19 cellular contexts compared by ENCODE assay signal in genomic region chr2:239600650-239601049, GRCh38.
DNase-seq lines count a peak whose midpoint lies in the region; ATAC-seq, FAIRE-seq and TF ChIP-seq lines count a peak whose summit lies in the region.
"Had no signal": no experiment of that assay in that cellular context is flagged by ENCODE, and none has a peak within 500 bp of the region (broad histone marks: within the 10 kb centered on the region; RNA-seq: fewer than 3 reads in every experiment).

No MANE protein-coding gene starts in this region.

- 72% methylated on average over 5 of the region's 5 CpGs for WGBS in right cardiac atrium

- H3K36me3 ChIP-seq in RWPE2 (ENCODE audit: low read depth) = no peaks in the 10 kb centered on the region
- no peaks in the 10 kb centered on the region for H3K36me3 ChIP-seq in kidney (ENCODE audit: control insufficient read depth in 1 of 2, insufficient read depth in 2 of 2, low read length in 2 of 2)
- H3K36me3 ChIP-seq in MG63 = no peaks in the 10 kb centered on the region
- H3K36me3 ChIP-seq: BE2C had no signal

- peaks cover 2% of the 10 kb centered on the region for H3K27me3 ChIP-seq in RWPE2 (ENCODE audit: insufficient read depth, poor library complexity, severe bottlenecking)
- no peaks in the 10 kb centered on the region for H3K27me3 ChIP-seq in MG63
- no peaks in the 10 kb centered on the region for H3K27me3 ChIP-seq in right cardiac atrium (ENCODE audit: control insufficient read depth, insufficient read depth)
- H3K27me3 ChIP-seq: BE2C had no signal

- FAIRE-seq in kidney (lab: Jason Lieb, UNC) = no peak
- FAIRE-seq: HepG2 had no signal

- no peaks in the 10 kb centered on the region for H3K36me3 Mint-ChIP-seq in type B pancreatic cell
- H3K36me3 Mint-ChIP-seq: CD8-positive, alpha-beta memory T cell had no signal

- intact Hi-C loops in kidney (cut with DNase I) = no loop called here
- intact Hi-C loops in right cardiac atrium (cut with DNase I) = no loop called here

- H3K9me3 Mint-ChIP-seq in type B pancreatic cell = no peaks in the 10 kb centered on the region
- H3K9me3 Mint-ChIP-seq: CD8-positive, alpha-beta memory T cell had no signal

- no peak overlapping the region for H3K9ac ChIP-seq in kidney (ENCODE audit: low read length in 2 of 2)
- H3K9ac ChIP-seq: KMS-11 had no signal

- no peak overlapping the region for H3K4me3 Mint-ChIP-seq in type B pancreatic cell
- H3K4me3 Mint-ChIP-seq: CD8-positive, alpha-beta memory T cell; GM23338 had no signal

- TF ChIP-seq CTCF in RWPE2 (IDR thresholded peaks at IDR 0.05; ENCODE audit: poor library complexity, severe bottlenecking) (no peak), kidney (IDR thresholded peaks at IDR 0.05; ENCODE audit: borderline replicate concordance, extremely low read depth, insufficient read depth) (no peak), type B pancreatic cell (conservative IDR thresholded peaks at IDR 0.05) (no peak)

- peak; percentile 0 for DNase-seq in stimulated activated CD4-positive, alpha-beta T cell treated with anti-CD3 and anti-CD28 coated beads, Interleukin-15, amount 100 ng/mL, for 24 hours
- no peak for DNase-seq in stimulated activated CD4-positive, alpha-beta T cell treated with anti-CD3 and anti-CD28 coated beads, Interleukin-4, amount 100 ng/mL, for 24 hours
- DNase-seq in RWPE2 (ENCODE audit: low spot score) = peak; percentile 28
- DNase-seq in kidney = peak; percentile 28
- DNase-seq in type B pancreatic cell (ENCODE audit: extremely low spot score, unreplicated experiment) = peak; percentile 53
- no peak for DNase-seq in MG63
- DNase-seq in activated CD4-positive, alpha-beta T cell treated with anti-CD3 and anti-CD28 coated beads, Interleukin-2, amount 50 U/mL, for 1 hour = no peak
- DNase-seq in right cardiac atrium = no peak
- DNase-seq: BE2C; CD8-positive, alpha-beta memory T cell; DMS 273 treated with DMSO at 0.1 percent for 48 hours; NCI-H1930; NCI-H2171 treated with DMSO at 0.1 percent for 48 hours; NCI-H774; SIG-M5 had no signal

- no peak overlapping the region for H3K4me3 ChIP-seq in RWPE2 (ENCODE audit: severe bottlenecking)
- H3K4me3 ChIP-seq in kidney (ENCODE audit: low read length in 2 of 2) = no peak overlapping the region
- H3K4me3 ChIP-seq in MG63 = no peak overlapping the region
- no peak overlapping the region for H3K4me3 ChIP-seq in right cardiac atrium (ENCODE audit: low read length)
- H3K4me3 ChIP-seq: GM23338 had no signal

- no peak for ATAC-seq in RWPE2 (ENCODE audit: low read depth)
- no peak for ATAC-seq in right cardiac atrium
- ATAC-seq: Panc1 had no signal

- H3K4me1 ChIP-seq in RWPE2 (ENCODE audit: insufficient read depth, poor library complexity, severe bottlenecking) (no peaks in the 10 kb centered on the region), kidney (ENCODE audit: control insufficient read depth in 1 of 2, insufficient read depth in 1 of 2, low read depth in 1 of 2, low read length in 2 of 2) (no peaks in the 10 kb centered on the region), right cardiac atrium (ENCODE audit: control insufficient read depth, insufficient read depth, low read length) (no peaks in the 10 kb centered on the region)
- H3K4me1 ChIP-seq: BE2C had no signal

- no peak overlapping the region for H3K27ac Mint-ChIP-seq in type B pancreatic cell
- H3K27ac Mint-ChIP-seq: GM23338 had no signal

- H3K27ac ChIP-seq in RWPE2 (ENCODE audit: poor library complexity, severe bottlenecking) (no peak overlapping the region), kidney (ENCODE audit: low read depth in 2 of 2, low read length in 2 of 2) (no peak overlapping the region), right cardiac atrium (ENCODE audit: low read length) (no peak overlapping the region)
- H3K27ac ChIP-seq: KMS-11 had no signal

- H3K9me3 ChIP-seq in RWPE2 (ENCODE audit: severe bottlenecking) (peaks cover 4% of the 10 kb centered on the region), kidney (ENCODE audit: control insufficient read depth in 1 of 2, low read length in 2 of 2) (no peaks in the 10 kb centered on the region), MG63 (no peaks in the 10 kb centered on the region), right cardiac atrium (ENCODE audit: control insufficient read depth, low read length) (no peaks in the 10 kb centered on the region)
- H3K9me3 ChIP-seq: BE2C had no signal

- H3K27me3 Mint-ChIP-seq in type B pancreatic cell = peaks cover 8% of the 10 kb centered on the region

- H3K4me1 Mint-ChIP-seq in type B pancreatic cell (ENCODE audit: unreplicated experiment) = peaks cover 4% of the 10 kb centered on the region

Comparison
In these comparisons a context has a peak if more than half of its experiments do, and no peak if none do; other contexts are left out.
1. DNase-seq: peak in stimulated activated CD4-positive, alpha-beta T cell treated with anti-CD3 and anti-CD28 coated beads, Interleukin-15, amount 100 ng/mL, for 24 hours (single experiment), RWPE2 (single experiment), kidney (single experiment) and type B pancreatic cell (single experiment); none in stimulated activated CD4-positive, alpha-beta T cell treated with anti-CD3 and anti-CD28 coated beads, Interleukin-4, amount 100 ng/mL, for 24 hours (single experiment), MG63 (single experiment), activated CD4-positive, alpha-beta T cell treated with anti-CD3 and anti-CD28 coated beads, Interleukin-2, amount 50 U/mL, for 1 hour (single experiment) and right cardiac atrium (0 of 3).